In genomic region chr11:22567759-22568158, GRCh38 we compare ENCODE assay signal across 25 cellular contexts.
"Had no signal": no experiment of that assay in that cellular context is flagged by ENCODE, and none has a peak within 500 bp of the region (broad histone marks: within the 10 kb centered on the region; RNA-seq: fewer than 3 reads in every experiment).

No MANE protein-coding gene starts in this region.

- DNase-seq: dermis blood vessel endothelial cell; effector memory CD4-positive, alpha-beta T cell; foreskin keratinocyte; glutamatergic neuron; heart right ventricle; hippocampal formation; left ventricle myocardium superior; lower lobe of right lung; natural killer cell; sigmoid colon; stimulated activated CD4-positive, alpha-beta T cell treated with anti-CD3 and anti-CD28 coated beads, Interleukin-4, amount 100 ng/mL, for 4 hours; stimulated activated naive CD4-positive, alpha-beta T cell; stimulated activated naive CD8-positive, alpha-beta T cell treated with anti-CD3 and anti-CD28 coated beads, Interleukin-15, amount 100 ng/mL, for 72 hours; transverse colon had no signal

- H3K4me1 Mint-ChIP-seq: central memory CD8-positive, alpha-beta T cell; memory B cell; natural killer cell; stimulated activated naive CD8-positive, alpha-beta T cell treated with anti-CD3 and anti-CD28 coated beads, Interleukin-15, amount 100 ng/mL, for 72 hours had no signal

- H3K36me3 ChIP-seq: esophagus muscularis mucosa, heart right ventricle, lower lobe of right lung, neutrophil, pancreas, prostate gland, right atrium auricular region, sigmoid colon, suprapubic skin, transverse colon had no signal

- H3K4me3 Mint-ChIP-seq: central memory CD8-positive, alpha-beta T cell; memory B cell; natural killer cell; stimulated activated naive CD8-positive, alpha-beta T cell treated with anti-CD3 and anti-CD28 coated beads, Interleukin-15, amount 100 ng/mL, for 72 hours had no signal

- H3K4me3 ChIP-seq: coronary artery, esophagus muscularis mucosa, heart right ventricle, lower lobe of right lung, pancreas, prostate gland, right atrium auricular region, sigmoid colon, suprapubic skin, transverse colon had no signal

- H3K4me1 ChIP-seq: esophagus muscularis mucosa, foreskin keratinocyte, heart right ventricle, lower lobe of right lung, pancreas, prostate gland, right atrium auricular region, sigmoid colon, suprapubic skin, transverse colon had no signal

- ATAC-seq: foreskin keratinocyte; left ventricle myocardium superior; natural killer cell; pancreas; stimulated activated naive CD8-positive, alpha-beta T cell treated with anti-CD3 and anti-CD28 coated beads, Interleukin-15, amount 100 ng/mL, for 72 hours had no signal

- H3K9me3 ChIP-seq: esophagus muscularis mucosa, lower lobe of right lung, pancreas, prostate gland, right atrium auricular region, transverse colon had no signal

- H3K27me3 ChIP-seq: foreskin keratinocyte, neutrophil, pancreas, right atrium auricular region, sigmoid colon, transverse colon had no signal

- H3K27ac ChIP-seq: coronary artery, esophagus muscularis mucosa, foreskin keratinocyte, heart right ventricle, lower lobe of right lung, neutrophil, pancreas, prostate gland, right atrium auricular region, sigmoid colon, suprapubic skin, transverse colon had no signal

- H3K36me3 Mint-ChIP-seq: memory B cell, natural killer cell had no signal

- H3K27ac Mint-ChIP-seq: memory B cell; natural killer cell; stimulated activated naive CD8-positive, alpha-beta T cell treated with anti-CD3 and anti-CD28 coated beads, Interleukin-15, amount 100 ng/mL, for 72 hours had no signal

- FAIRE-seq: endothelial cell of umbilical vein, islet of Langerhans, pancreas had no signal
